Comparison of ENCODE assay signal across 1 cellular context in the genomic region with DNA sequence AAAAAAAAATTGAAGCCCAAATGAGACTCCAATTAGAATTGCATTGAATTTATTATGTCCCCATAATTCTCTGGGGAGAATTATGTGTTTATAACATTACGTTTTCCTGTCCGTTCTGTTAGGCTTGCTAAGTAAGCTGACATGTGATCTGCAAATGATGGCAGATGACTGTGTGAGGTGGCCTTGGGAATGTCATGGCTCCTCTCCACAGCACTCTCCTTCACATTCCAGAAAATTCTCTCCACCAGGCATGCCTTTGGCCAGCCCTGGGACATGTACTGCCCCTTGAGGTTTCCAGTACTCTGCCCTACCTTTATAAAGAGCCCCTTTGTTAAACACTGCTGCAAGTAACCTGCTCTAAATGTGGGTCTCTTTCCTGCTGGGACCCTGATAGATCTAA.
TF ChIP-seq lines count a peak whose summit lies in the region.

No MANE protein-coding gene starts in this region.

TF ChIP-seq in GM12878, 131 proteins besides CTCF, POLR2A, EP300 and RAD21:
- TF ChIP-seq WRNIP1 (IDR thresholded peaks at IDR 0.05; ENCODE audit: borderline replicate concordance, low read depth, low read length), result no peak
- no peak for TF ChIP-seq MEF2A (IDR thresholded peaks at IDR 0.05; ENCODE audit: insufficient read depth, low read depth, low read length)
- TF ChIP-seq, protein P1, sequence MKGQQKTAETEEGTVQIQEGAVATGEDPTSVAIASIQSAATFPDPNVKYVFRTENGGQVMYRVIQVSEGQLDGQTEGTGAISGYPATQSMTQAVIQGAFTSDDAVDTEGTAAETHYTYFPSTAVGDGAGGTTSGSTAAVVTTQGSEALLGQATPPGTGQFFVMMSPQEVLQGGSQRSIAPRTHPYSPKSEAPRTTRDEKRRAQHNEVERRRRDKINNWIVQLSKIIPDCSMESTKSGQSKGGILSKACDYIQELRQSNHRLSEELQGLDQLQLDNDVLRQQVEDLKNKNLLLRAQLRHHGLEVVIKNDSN (IDR thresholded peaks at IDR 0.05; ENCODE audit: borderline replicate concordance, extremely low read length, insufficient read depth, low read depth, low read length), result no peak
- TF ChIP-seq TARDBP (IDR thresholded peaks at IDR 0.05; ENCODE audit: borderline replicate concordance), result no peak
- TF ChIP-seq, protein P2, sequence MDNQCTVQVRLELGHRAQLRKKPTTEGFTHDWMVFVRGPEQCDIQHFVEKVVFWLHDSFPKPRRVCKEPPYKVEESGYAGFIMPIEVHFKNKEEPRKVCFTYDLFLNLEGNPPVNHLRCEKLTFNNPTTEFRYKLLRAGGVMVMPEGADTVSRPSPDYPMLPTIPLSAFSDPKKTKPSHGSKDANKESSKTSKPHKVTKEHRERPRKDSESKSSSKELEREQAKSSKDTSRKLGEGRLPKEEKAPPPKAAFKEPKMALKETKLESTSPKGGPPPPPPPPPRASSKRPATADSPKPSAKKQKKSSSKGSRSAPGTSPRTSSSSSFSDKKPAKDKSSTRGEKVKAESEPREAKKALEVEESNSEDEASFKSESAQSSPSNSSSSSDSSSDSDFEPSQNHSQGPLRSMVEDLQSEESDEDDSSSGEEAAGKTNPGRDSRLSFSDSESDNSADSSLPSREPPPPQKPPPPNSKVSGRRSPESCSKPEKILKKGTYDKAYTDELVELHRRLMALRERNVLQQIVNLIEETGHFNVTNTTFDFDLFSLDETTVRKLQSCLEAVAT (IDR thresholded peaks at IDR 0.05), result no peak
- TF ChIP-seq MXI1 (IDR thresholded peaks at IDR 0.05; ENCODE audit: low read depth, low read length), result no peak
- no peak for TF ChIP-seq NBN (IDR thresholded peaks at IDR 0.05)
- no peak for TF ChIP-seq EGR1 (IDR thresholded peaks at IDR 0.05; ENCODE audit: borderline replicate concordance in 1 of 2, low read depth in 2 of 2, low read length in 2 of 2)
- TF ChIP-seq NR2F1 (conservative IDR thresholded peaks at IDR 0.05), result no peak
- TF ChIP-seq LARP7 (IDR thresholded peaks at IDR 0.05), result no peak
- TF ChIP-seq NR2C2 (IDR thresholded peaks at IDR 0.05; ENCODE audit: borderline replicate concordance, control insufficient read depth, insufficient read length, low read depth), result no peak
- TF ChIP-seq, protein P3, sequence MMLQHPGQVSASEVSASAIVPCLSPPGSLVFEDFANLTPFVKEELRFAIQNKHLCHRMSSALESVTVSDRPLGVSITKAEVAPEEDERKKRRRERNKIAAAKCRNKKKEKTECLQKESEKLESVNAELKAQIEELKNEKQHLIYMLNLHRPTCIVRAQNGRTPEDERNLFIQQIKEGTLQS (IDR thresholded peaks at IDR 0.05; ENCODE audit: borderline replicate concordance, extremely low read depth, low read depth, low read length), result no peak
TF ChIP-seq in GM12878: peak in this region for 0.
